8 cellular contexts compared by ENCODE assay signal in the genomic region with DNA sequence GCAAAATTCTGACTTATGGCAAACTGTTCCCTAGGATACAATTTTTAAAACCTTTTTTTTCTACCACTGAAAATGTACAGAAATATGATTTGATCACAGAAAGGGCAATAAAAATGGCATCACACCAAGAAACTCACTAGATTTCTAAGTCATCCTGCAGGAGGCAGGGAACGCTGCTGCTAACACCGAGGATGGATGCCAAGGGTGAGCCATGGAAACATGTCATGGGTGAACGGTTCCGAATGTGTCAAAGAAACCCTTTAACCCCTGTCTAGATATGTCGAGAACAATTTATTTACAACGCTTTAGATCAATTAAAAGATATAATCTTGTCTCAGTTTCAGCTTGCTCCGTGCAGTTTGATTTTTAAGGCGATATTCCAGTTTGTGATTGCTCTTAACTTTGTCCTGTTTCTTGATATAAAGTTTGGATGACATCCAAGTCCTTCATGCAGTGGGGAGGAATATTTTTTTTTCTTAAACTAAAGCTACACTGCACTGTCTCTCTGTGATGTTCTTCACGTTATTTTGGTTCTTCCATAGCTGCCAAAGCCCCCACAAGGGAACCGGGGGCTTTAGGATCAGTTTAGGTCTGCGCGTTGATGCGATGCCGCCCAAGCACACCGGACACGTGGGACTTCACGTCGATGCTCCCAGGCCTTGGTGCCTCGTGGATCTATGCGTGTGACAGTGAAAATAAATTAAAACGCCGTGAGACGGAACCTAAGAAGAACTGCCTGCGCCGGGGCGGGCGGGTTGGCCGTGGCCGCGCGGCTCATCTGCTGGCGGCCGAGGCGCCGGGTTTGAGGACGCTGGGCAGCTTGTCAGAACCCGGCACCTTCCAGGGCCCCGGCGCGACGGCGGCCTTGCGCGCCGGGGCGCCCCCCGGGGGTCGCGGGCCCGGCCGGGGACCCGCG.
DNase-seq lines count a peak whose midpoint lies in the region; ATAC-seq and TF ChIP-seq lines count a peak whose summit lies in the region.

No MANE protein-coding gene starts in this region.

- peak overlapping the region; percentile 36 for H3K9ac ChIP-seq in SK-N-MC (ENCODE audit: insufficient read length)

- H2AFZ ChIP-seq in ACC112 (ENCODE audit: low read length, unreplicated experiment) = peak overlapping the region; percentile 87

- H3K36me3 Mint-ChIP-seq in type B pancreatic cell = peaks cover 3% of the 10 kb centered on the region

- peak; percentile 40 for DNase-seq in HK-2 (ENCODE audit: unreplicated experiment)
- DNase-seq in SK-N-MC (ENCODE audit: low read depth, low spot score) = no peak
- no peak for DNase-seq in type B pancreatic cell (ENCODE audit: extremely low spot score, unreplicated experiment)

- peaks cover 16% of the 10 kb centered on the region for H3K27me3 Mint-ChIP-seq in type B pancreatic cell

- H3K4me1 Mint-ChIP-seq in type B pancreatic cell (ENCODE audit: unreplicated experiment) = peaks cover 21% of the 10 kb centered on the region

- peaks cover 20% of the 10 kb centered on the region for H3K4me1 ChIP-seq in ACC112 (ENCODE audit: control insufficient read depth, insufficient read depth, low read length, unreplicated experiment)
- peaks cover 13% of the 10 kb centered on the region for H3K4me1 ChIP-seq in ectodermal cell (ENCODE audit: control insufficient read depth, insufficient read depth, low read length)
- H3K4me1 ChIP-seq in mesodermal cell (ENCODE audit: control insufficient read depth, insufficient read depth, low read length, poor library complexity, severe bottlenecking) = no peaks in the 10 kb centered on the region

- H3K36me3 ChIP-seq in ACC112 (ENCODE audit: insufficient read depth, low read length) (no peaks in the 10 kb centered on the region), SK-N-MC (ENCODE audit: insufficient read depth, low read length) (no peaks in the 10 kb centered on the region), ectodermal cell (ENCODE audit: control insufficient read depth, insufficient read depth, low read length) (no peaks in the 10 kb centered on the region), mesodermal cell (ENCODE audit: control insufficient read depth, insufficient read depth, low read length) (no peaks in the 10 kb centered on the region)

- peak overlapping the region; percentile 83 for H3K27ac Mint-ChIP-seq in type B pancreatic cell

- H3K4me3 Mint-ChIP-seq in type B pancreatic cell = peak overlapping the region; percentile 92

- H3K27ac ChIP-seq in ACC112 (ENCODE audit: low read depth, low read length) = peak overlapping the region; percentile 49
- no peak overlapping the region for H3K27ac ChIP-seq in SK-N-MC
- no peak overlapping the region for H3K27ac ChIP-seq in ectodermal cell (ENCODE audit: insufficient read depth, low read depth, low read length, poor library complexity, severe bottlenecking)
- peak overlapping the region; percentile 47 for H3K27ac ChIP-seq in mesodermal cell (ENCODE audit: low read depth, low read length, severe bottlenecking)

- H3K9me3 ChIP-seq in SK-N-MC (ENCODE audit: low read depth, low read length) (no peaks in the 10 kb centered on the region), ectodermal cell (ENCODE audit: control insufficient read depth, low read length) (no peaks in the 10 kb centered on the region), mesodermal cell (ENCODE audit: control insufficient read depth, low read length) (no peaks in the 10 kb centered on the region)

- peak overlapping the region; percentile 84 for H3K4me3 ChIP-seq in ACC112 (ENCODE audit: low read depth, low read length)
- H3K4me3 ChIP-seq in SK-N-MC = peak overlapping the region; percentile 71
- H3K4me3 ChIP-seq in ectodermal cell (ENCODE audit: insufficient read depth, low read depth, low read length) = peak overlapping the region; percentile 40
- peak overlapping the region; percentile 34 for H3K4me3 ChIP-seq in mesodermal cell (ENCODE audit: extremely low read depth, insufficient read depth, low read length, poor library complexity, severe bottlenecking)

- 17 to 19% methylated on average over 53 of the region's 53 CpGs for WGBS in ectodermal cell, 2 experiments
- WGBS in mesodermal cell (ENCODE audit: insufficient coverage in 2 of 2), 2 experiments = 17 to 34% methylated on average over 28 to 47 of the region's 53 CpGs

- no peaks in the 10 kb centered on the region for H3K9me3 Mint-ChIP-seq in type B pancreatic cell

- H3K27me3 ChIP-seq in ACC112 (ENCODE audit: insufficient read depth, low read length) (no peaks in the 10 kb centered on the region; the same call in 1 of the 2 replicates), ectodermal cell (ENCODE audit: control insufficient read depth, insufficient read depth, low read length, poor library complexity, severe bottlenecking) (peaks cover 9% of the 10 kb centered on the region)

- ATAC-seq in GM18511 (IDR thresholded peaks at IDR 0.05; ENCODE audit: unreplicated experiment) (peak; percentile 27), GM21381 (IDR thresholded peaks at IDR 0.05; ENCODE audit: unreplicated experiment) (no peak)

- peak; percentile 48 for TF ChIP-seq CTCF in type B pancreatic cell (conservative IDR thresholded peaks at IDR 0.05)

- H3K79me2 ChIP-seq in ACC112 (ENCODE audit: control insufficient read depth, insufficient read depth, low read length, unreplicated experiment) = peaks cover 6% of the 10 kb centered on the region

Comparison
In these comparisons a context has a peak if more than half of its experiments do, and no peak if none do; other contexts are left out.
1. H3K27ac ChIP-seq: peak in ACC112 (single experiment) and mesodermal cell (single experiment); none in SK-N-MC (single experiment) and ectodermal cell (single experiment).
2. H3K4me3 ChIP-seq: peak in every context shown above with its lines; median percentile 84 in ACC112; 71 in SK-N-MC; 40 in ectodermal cell; 34 in mesodermal cell.